ENCODE assay signal across 8 cellular contexts in genomic region chr13:25286308-25286968, GRCh38. TPM values are rescaled to one million over a fixed set of nuclear protein-coding genes. Genes with fewer than 3 reads are reported as not detected.
DNase-seq lines count a peak whose midpoint lies in the region; ATAC-seq, FAIRE-seq and TF ChIP-seq lines count a peak whose summit lies in the region.

No MANE protein-coding gene starts in this region.

- H3K4me1 Mint-ChIP-seq in activated naive CD4-positive, alpha-beta T cell treated with anti-CD3 and anti-CD28 coated beads, Interleukin-2, amount 10 ng/mL, durations not matched to agents 7 days and 5 days = peaks cover 52% of the 10 kb centered on the region
- peaks cover 29% of the 10 kb centered on the region for H3K4me1 Mint-ChIP-seq in neural crest cell

- peak overlapping the region; percentile 97 for H3K4me3 Mint-ChIP-seq in activated naive CD4-positive, alpha-beta T cell treated with anti-CD3 and anti-CD28 coated beads, Interleukin-2, amount 10 ng/mL, durations not matched to agents 7 days and 5 days
- H3K4me3 Mint-ChIP-seq in neural crest cell = peak overlapping the region; percentile 96

- peak; percentile 12 for ATAC-seq in HG02623 (IDR thresholded peaks at IDR 0.05; ENCODE audit: unreplicated experiment)
- ATAC-seq in HG02970 (IDR thresholded peaks at IDR 0.05; ENCODE audit: low FRiP score, unreplicated experiment) = no peak

- TF ChIP-seq CTCF in neural crest cell (conservative IDR thresholded peaks at IDR 0.05) = no peak

- peaks cover 24% of the 10 kb centered on the region for H3K27me3 Mint-ChIP-seq in activated naive CD4-positive, alpha-beta T cell treated with anti-CD3 and anti-CD28 coated beads, Interleukin-2, amount 10 ng/mL, durations not matched to agents 7 days and 5 days
- H3K27me3 Mint-ChIP-seq in neural crest cell (ENCODE audit: low read depth) = peaks cover 24% of the 10 kb centered on the region

- peak overlapping the region; percentile 99 for H3K27ac Mint-ChIP-seq in activated naive CD4-positive, alpha-beta T cell treated with anti-CD3 and anti-CD28 coated beads, Interleukin-2, amount 10 ng/mL, durations not matched to agents 7 days and 5 days
- H3K27ac Mint-ChIP-seq in neural crest cell (ENCODE audit: unreplicated experiment) = peak overlapping the region; percentile 86

- H3K36me3 Mint-ChIP-seq in activated naive CD4-positive, alpha-beta T cell treated with anti-CD3 and anti-CD28 coated beads, Interleukin-2, amount 10 ng/mL, durations not matched to agents 7 days and 5 days = peaks cover 32% of the 10 kb centered on the region
- H3K36me3 Mint-ChIP-seq in neural crest cell (ENCODE audit: low read depth) = no peaks in the 10 kb centered on the region

- no peaks in the 10 kb centered on the region for H3K9me3 Mint-ChIP-seq in activated naive CD4-positive, alpha-beta T cell treated with anti-CD3 and anti-CD28 coated beads, Interleukin-2, amount 10 ng/mL, durations not matched to agents 7 days and 5 days
- H3K9me3 Mint-ChIP-seq in neural crest cell = no peaks in the 10 kb centered on the region

- CTCF ChIA-PET in activated naive CD4-positive, alpha-beta T cell treated with anti-CD3 and anti-CD28 coated beads, Interleukin-2, amount 10 ng/mL, durations not matched to agents 7 days and 5 days (lab: Charles Lee) = interaction anchor here (1.7 to 1.8 kb wide), 3 partner anchors 16 to 43 kb away, joined by 4 to 6 read pairs (median 5); no protein-coding TSS in a partner anchor

- FAIRE-seq in frontal cortex (lab: Jason Lieb, UNC) = no peak

- DNase-seq in SKM-1 treated with dmso at 0.1 percent for 144 hours (lab: John Stamatoyannopoulos, UW; ENCODE audit: unreplicated experiment) (peak; percentile 35), SKM-1 (lab: John Stamatoyannopoulos, UW; ENCODE audit: unreplicated experiment) (no peak), NCI-H82 treated with DMSO at 0.1 percent for 48 hours (lab: John Stamatoyannopoulos, UW; ENCODE audit: unreplicated experiment) (peak; percentile 37), frontal cortex (ENCODE audit: low spot score in 2 of 2) (peak; percentile 28 to 38), neural crest cell (ENCODE audit: low read depth, low spot score) (peak; percentile 9)
- DNase-seq in activated naive CD4-positive, alpha-beta T cell treated with anti-CD3 and anti-CD28 coated beads, Interleukin-2, amount 10 ng/mL, durations not matched to agents 7 days and 5 days = peak; percentile 70

RNA-seq across cellular contexts. Expression of gene MTMR6, which starts 0.8 kb away (rescaled TPM):
- total RNA-seq in frontal cortex (42.4 TPM), neural crest cell (14.5 and 14.8 TPM in 2 replicates)

RNA-seq across cellular contexts. Expression of gene NUP58, which starts 15.0 kb away (rescaled TPM):
- total RNA-seq in frontal cortex (107 TPM), neural crest cell (81.7 and 81.9 TPM in 2 replicates)
